In the genomic region with DNA sequence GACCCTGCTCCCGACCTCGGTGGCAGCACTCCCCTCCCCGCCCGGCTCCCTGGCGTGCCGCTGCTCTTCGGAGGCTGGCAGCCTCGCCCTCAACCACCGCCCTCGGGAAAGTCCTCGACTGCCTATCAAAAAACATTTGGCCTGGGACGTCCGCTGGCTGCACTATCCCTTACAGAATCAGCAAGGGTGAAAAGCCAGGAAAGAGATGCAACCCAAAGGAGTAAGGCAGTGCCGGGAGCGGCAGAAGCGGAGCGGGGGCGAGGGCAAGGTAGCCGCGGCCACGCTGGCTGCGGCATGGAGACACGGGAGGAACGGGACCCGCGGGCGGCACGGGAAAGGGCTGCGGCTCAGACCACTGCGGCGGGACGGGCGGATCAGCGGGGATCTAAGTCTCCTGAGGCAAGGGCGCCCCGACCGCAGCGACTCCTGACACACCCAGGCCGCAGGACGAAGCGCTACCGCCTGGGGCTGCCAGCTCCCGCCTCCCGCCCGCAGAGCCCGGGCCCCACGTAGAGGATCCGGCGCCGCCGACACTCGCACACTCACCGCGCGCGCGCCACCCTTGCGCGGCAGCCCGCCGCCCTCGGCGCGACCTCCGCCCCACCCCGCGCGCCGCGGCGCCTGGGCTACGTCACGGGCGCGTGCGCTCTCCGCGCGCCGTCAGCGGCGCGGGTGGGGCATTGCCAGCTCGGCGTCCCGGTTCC, we compare ENCODE assay signal across 8 cellular contexts. TPM values are rescaled to one million over a fixed set of nuclear protein-coding genes. Genes with fewer than 3 reads are reported as not detected.
DNase-seq lines count a peak whose midpoint lies in the region; ATAC-seq, FAIRE-seq and TF ChIP-seq lines count a peak whose summit lies in the region.

A gene with protein sequence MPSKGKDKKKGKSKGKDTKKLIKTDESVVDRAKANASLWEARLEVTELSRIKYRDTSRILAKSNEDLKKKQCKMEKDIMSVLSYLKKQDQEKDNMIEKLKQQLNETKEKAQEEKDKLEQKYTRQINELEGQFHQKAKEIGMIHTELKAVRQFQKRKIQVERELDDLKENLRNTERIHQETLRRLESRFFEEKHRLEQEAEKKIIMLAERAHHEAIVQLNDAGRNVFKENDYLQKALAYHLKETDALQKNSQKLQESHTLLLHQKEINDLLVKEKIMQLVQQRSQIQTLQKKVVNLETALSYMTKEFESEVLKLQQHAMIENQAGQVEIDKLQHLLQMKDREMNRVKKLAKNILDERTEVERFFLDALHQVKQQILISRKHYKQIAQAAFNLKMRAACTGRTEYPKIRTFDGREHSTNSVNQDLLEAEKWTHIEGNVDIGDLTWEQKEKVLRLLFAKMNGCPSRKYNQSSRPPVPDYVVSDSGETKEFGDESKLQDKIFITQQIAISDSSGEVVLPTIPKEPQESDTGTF (plus strand): TSS at position 646 of the 704 bp plus-strand sequence. CDS start 130 bp downstream, outside the sequence.
A gene with protein sequence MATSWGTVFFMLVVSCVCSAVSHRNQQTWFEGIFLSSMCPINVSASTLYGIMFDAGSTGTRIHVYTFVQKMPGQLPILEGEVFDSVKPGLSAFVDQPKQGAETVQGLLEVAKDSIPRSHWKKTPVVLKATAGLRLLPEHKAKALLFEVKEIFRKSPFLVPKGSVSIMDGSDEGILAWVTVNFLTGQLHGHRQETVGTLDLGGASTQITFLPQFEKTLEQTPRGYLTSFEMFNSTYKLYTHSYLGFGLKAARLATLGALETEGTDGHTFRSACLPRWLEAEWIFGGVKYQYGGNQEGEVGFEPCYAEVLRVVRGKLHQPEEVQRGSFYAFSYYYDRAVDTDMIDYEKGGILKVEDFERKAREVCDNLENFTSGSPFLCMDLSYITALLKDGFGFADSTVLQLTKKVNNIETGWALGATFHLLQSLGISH (minus strand): TSS at position 585 of the 704 bp plus-strand sequence. CDS start 31,186 bp downstream, outside the sequence.

- CTCF ChIA-PET in A549 (lab: Yijun Ruan, JAX) (interaction anchor here (0.6 to 1.5 kb wide), 5 partner anchors 11 to 1635 kb away, joined by 3 to 5 read pairs (median 4); no protein-coding TSS in a partner anchor), WTC11 (lab: Charles Lee) (interaction anchor here (0.6 kb wide), 1 partner anchor 16 kb away, joined by 3 read pairs; no protein-coding TSS in a partner anchor)

- no peak for TF ChIP-seq RAD21 in A549 (conservative IDR thresholded peaks at IDR 0.05 in 1 of 2, IDR thresholded peaks at IDR 0.05 in 1 of 2)

- H3K4me1 ChIP-seq in A549 (peaks cover 32% of the 10 kb centered on the region), spleen (peaks cover 5 to 23% (median 17%) of the 10 kb centered on the region in 6 donors)

- peak within 1 kb of the TSS; percentile 95 to 96 for H3K27ac ChIP-seq in A549
- peak within 1 kb of the TSS; percentile 86 to 98 (median 96) for H3K27ac ChIP-seq in spleen

- H3K36me3 Mint-ChIP-seq in WTC11 = no peaks in the 10 kb centered on the region

- no peak for TF ChIP-seq CTCF in A549 (IDR thresholded peaks at IDR 0.05)
- TF ChIP-seq CTCF in WTC11 (IDR thresholded peaks at IDR 0.05) = no peak
- no peak for TF ChIP-seq CTCF in bronchial epithelial cell (IDR thresholded peaks at IDR 0.05; ENCODE audit: insufficient read depth, low read length, severe bottlenecking)
- peak in 4 of 11 experiments; percentile 8 to 26 (median 22) for TF ChIP-seq CTCF in spleen (IDR thresholded peaks at IDR 0.05 in 8 of 11, conservative IDR thresholded peaks at IDR 0.05 in 3 of 11)

- H3K4me2 ChIP-seq in A549 = peak within 1 kb of the TSS; percentile 86

- H3K4me1 Mint-ChIP-seq in WTC11 = peaks cover 8% of the 10 kb centered on the region

- no peak within 1 kb of the TSS; the same call in 1 of the 2 replicates for H3K27ac Mint-ChIP-seq in WTC11

- no peak for FAIRE-seq in A549 (lab: Jason Lieb, UNC)
- no peak for FAIRE-seq in bronchial epithelial cell (lab: Jason Lieb, UNC)

- H3K4me3 Mint-ChIP-seq in WTC11 = peak within 1 kb of the TSS; percentile 83

- H3K27me3 ChIP-seq in bronchial epithelial cell (ENCODE audit: control insufficient read depth, insufficient read depth, low read length) = no peaks in the 10 kb centered on the region
- no peaks in the 10 kb centered on the region for H3K27me3 ChIP-seq in spleen (replicated peaks in 1 of 7)

- H3K9me3 ChIP-seq in A549 (no peaks in the 10 kb centered on the region), spleen (no peaks in the 10 kb centered on the region)

- no peak for TF ChIP-seq EP300 in A549 (IDR thresholded peaks at IDR 0.05)

- TF ChIP-seq POLR2A in A549 (IDR thresholded peaks at IDR 0.05; ENCODE audit: low read length) (peak; percentile 91), spleen (IDR thresholded peaks at IDR 0.05) (peak in 2 of 3 donors; percentile 8 to 72)

- H3K4me3 ChIP-seq in A549 (peak within 1 kb of the TSS; percentile 84), bronchial epithelial cell (ENCODE audit: low read depth, low read length) (peak within 1 kb of the TSS; percentile 97), spleen (peak within 1 kb of the TSS; percentile 69 to 89 (median 77))

- POLR2A ChIA-PET in A549 (lab: Yijun Ruan, JAX) = interaction anchor here (1.0 to 1.6 kb wide), 3 partner anchors 11 to 406 kb away, joined by 3 to 12 read pairs (median 7); a partner anchor contains a TSS
- POLR2A ChIA-PET in WTC11 (lab: Charles Lee) = no interaction called here

- no peaks in the 10 kb centered on the region for H3K9me3 Mint-ChIP-seq in WTC11

- intact Hi-C loops in spleen (cut with DNase I; ENCODE audit: low total_unique reads) = no loop called here

- DNase-seq in A549 (ENCODE audit: low read depth in 1 of 2, low spot score in 1 of 2) = peak; percentile 83 to 93
- peak; percentile 93 for DNase-seq in NCI-H2227 (lab: John Stamatoyannopoulos, UW; ENCODE audit: unreplicated experiment)
- DNase-seq in WTC11 (ENCODE audit: low spot score) = peak; percentile 68
- peak; percentile 62 for DNase-seq in bronchial epithelial cell (ENCODE audit: low read depth)
- DNase-seq in iris pigment epithelial cell (ENCODE audit: low read depth) = peak; percentile 85
- DNase-seq in spleen = peak; percentile 97

- peaks cover 21% of the 10 kb centered on the region for H3K27me3 Mint-ChIP-seq in WTC11 (ENCODE audit: low read depth)

- 1% methylated on average over 32 of the region's 86 CpGs for WGBS in A549 (ENCODE audit: missing lambda C conversion rate)
- WGBS in spleen, 5 donors = 0 to 1% (median 0%) methylated on average over 36 to 86 of the region's 86 CpGs

- ATAC-seq in A549 (peak; percentile 92 to 94), GM18867 (IDR thresholded peaks at IDR 0.05; ENCODE audit: unreplicated experiment) (peak; percentile 92), HG03097 (IDR thresholded peaks at IDR 0.05; ENCODE audit: low FRiP score, unreplicated experiment) (peak; percentile 80), WTC11 (peak; percentile 81)

- H3K36me3 ChIP-seq in bronchial epithelial cell (ENCODE audit: control insufficient read depth, insufficient read depth, low read length) (peaks cover under 1% of the 10 kb centered on the region), spleen (peaks cover 0 to 10% (median 0%) of the 10 kb centered on the region in 6 donors)

TF ChIP-seq in A549, 52 proteins besides CTCF, POLR2A, EP300 and RAD21 (continues in another document):
- TF ChIP-seq SMC3 (IDR thresholded peaks at IDR 0.05) (0 out of 3 replicates have a peak, but pooled peaks have one; percentile 13), EHMT2 (IDR thresholded peaks at IDR 0.05; ENCODE audit: low read depth) (no peak), PHF8 (IDR thresholded peaks at IDR 0.05; ENCODE audit: borderline replicate concordance, low read depth) (peak; percentile 85; the same call in 1 of the 2 replicates), RARB (CRISPR knock-in tag; IDR thresholded peaks at IDR 0.05) (no peak), CBX2 (IDR thresholded peaks at IDR 0.05; ENCODE audit: borderline replicate concordance, low read depth) (no peak), HOXB5 (CRISPR knock-in tag; IDR thresholded peaks at IDR 0.05) (no peak), SREBF2 (IDR thresholded peaks at IDR 0.05) (no peak), TP53 (CRISPR knock-in tag; IDR thresholded peaks at IDR 0.05) (peak; percentile 67; the same call in 1 of the 2 replicates), NFE2L2 (conservative IDR thresholded peaks at IDR 0.05; ENCODE audit: low read length) (no peak), JUN (IDR thresholded peaks at IDR 0.05) (peak; percentile 62 to 94; a peak in 4 of 5 replicates)

TF ChIP-seq in WTC11, 78 proteins besides CTCF, POLR2A, EP300 and RAD21 (continues in another document):
- TF ChIP-seq, protein P1, sequence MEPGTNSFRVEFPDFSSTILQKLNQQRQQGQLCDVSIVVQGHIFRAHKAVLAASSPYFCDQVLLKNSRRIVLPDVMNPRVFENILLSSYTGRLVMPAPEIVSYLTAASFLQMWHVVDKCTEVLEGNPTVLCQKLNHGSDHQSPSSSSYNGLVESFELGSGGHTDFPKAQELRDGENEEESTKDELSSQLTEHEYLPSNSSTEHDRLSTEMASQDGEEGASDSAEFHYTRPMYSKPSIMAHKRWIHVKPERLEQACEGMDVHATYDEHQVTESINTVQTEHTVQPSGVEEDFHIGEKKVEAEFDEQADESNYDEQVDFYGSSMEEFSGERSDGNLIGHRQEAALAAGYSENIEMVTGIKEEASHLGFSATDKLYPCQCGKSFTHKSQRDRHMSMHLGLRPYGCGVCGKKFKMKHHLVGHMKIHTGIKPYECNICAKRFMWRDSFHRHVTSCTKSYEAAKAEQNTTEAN (CRISPR knock-in tag; IDR thresholded peaks at IDR 0.05) = 0 out of 2 replicates have a peak, but pooled peaks have one; percentile 26

RNA-seq across cellular contexts. Expression of the first gene that starts in this region (rescaled TPM):
- polyA plus RNA-seq in A549 (2011; rRNA removed) (3.4 and 4.9 TPM in 2 replicates), A549 (2017; fragmentation: RNase III; extraction: RNeasy Plus Mini Kit Qiagen cat#74134 plus additional on column Dnase treatment) (5.8 to 6.1 TPM (median 5.9 TPM) in 3 replicates), spleen (1 to 10 TPM; 1.0 to 1.6 (median 1.3) TPM)
- polyA plus RNA-seq in A549 (2012; cell fraction: cytosol; rRNA removed) = 0.67 and 0.77 TPM in 2 replicates
- 0.29 and 0.78 TPM in 2 replicates for polyA plus RNA-seq in A549 (2012; cell fraction: nucleus; rRNA removed)
- 0.78 and 1.3 TPM in 2 replicates for polyA minus RNA-seq in A549 (2011; rRNA and poly(A)+ RNA removed)
- total RNA-seq in WTC11 (2021) (0.48 to 0.98 TPM (median 0.73 TPM) in 3 replicates), bronchial epithelial cell (1.3 and 1.9 TPM in 2 replicates), spleen (1 to 10 TPM; 1.1 to 8.1 (median 4.2) TPM)

RNA-seq across cellular contexts. Expression of the second gene that starts in this region (rescaled TPM):
- polyA plus RNA-seq in A549 (2011; rRNA removed) (17.4 and 19.3 TPM in 2 replicates), A549 (2017; fragmentation: RNase III; extraction: RNeasy Plus Mini Kit Qiagen cat#74134 plus additional on column Dnase treatment) (5.7 to 6.6 TPM (median 6.0 TPM) in 3 replicates), spleen (1 to 10 TPM; 2.9 to 3.4 (median 3.2) TPM)
- polyA plus RNA-seq in A549 (2012; cell fraction: cytosol; rRNA removed) = 3.5 and 4.4 TPM in 2 replicates
- 5.3 and 6.9 TPM in 2 replicates for polyA plus RNA-seq in A549 (2012; cell fraction: nucleus; rRNA removed)
- polyA minus RNA-seq in A549 (2011; rRNA and poly(A)+ RNA removed) = 14.2 and 17.3 TPM in 2 replicates
- total RNA-seq in WTC11 (2021) (8.8 to 10.6 TPM (median 9.5 TPM) in 3 replicates), bronchial epithelial cell (13.7 TPM in 2 replicates), spleen (10 to 100 TPM in 2 of 7 donors, 1 to 10 TPM in 5; 6.8 to 13.9 (median 9.4) TPM)

Comparison
In these comparisons a context has a peak if more than half of its experiments do, and no peak if none do; other contexts are left out.
1. Peak in every context shown above with its lines: DNase-seq, ATAC-seq, H3K4me3 ChIP-seq and H3K27ac ChIP-seq.